ENCODE assay signal across 8 cellular contexts in genomic region chr17:74776044-74776962, GRCh38. TPM values are rescaled to one million over a fixed set of nuclear protein-coding genes. Genes with fewer than 3 reads are reported as not detected.
A peak's percentile ranks its signal among the peaks of the same experiment; 100 is the strongest.
DNase-seq lines count a peak whose midpoint lies in the region; ATAC-seq, FAIRE-seq and TF ChIP-seq lines count a peak whose summit lies in the region.

A gene with protein sequence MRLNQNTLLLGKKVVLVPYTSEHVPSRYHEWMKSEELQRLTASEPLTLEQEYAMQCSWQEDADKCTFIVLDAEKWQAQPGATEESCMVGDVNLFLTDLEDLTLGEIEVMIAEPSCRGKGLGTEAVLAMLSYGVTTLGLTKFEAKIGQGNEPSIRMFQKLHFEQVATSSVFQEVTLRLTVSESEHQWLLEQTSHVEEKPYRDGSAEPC (minus strand): TSS chr17:74776345. CDS start chr17:74775698, 647 bp downstream.

- no TSS peak for BruUV-seq in endothelial cell of umbilical vein (replicated peaks; lab: Mats Ljungman, UMichigan)

- ATAC-seq in GM21447 (IDR thresholded peaks at IDR 0.05; ENCODE audit: unreplicated experiment), result peak; percentile 64

- peaks cover 29% of the 10 kb centered on the region for H3K36me3 ChIP-seq in OCI-LY1 (ENCODE audit: insufficient read depth, low read length)
- H3K36me3 ChIP-seq in endothelial cell of umbilical vein (ENCODE audit: control insufficient read depth in 2 of 2, extremely low read depth in 1 of 2, insufficient read depth in 2 of 2, low read length in 2 of 2), result peaks cover 0 to 22% of the 10 kb centered on the region in 2 experiments

- H2AFZ ChIP-seq in OCI-LY1 (ENCODE audit: low read length) (no peak within 1 kb of the TSS), endothelial cell of umbilical vein (ENCODE audit: low read depth, low read length) (peak within 1 kb of the TSS; percentile 45)

- CTCF ChIA-PET in endothelial cell of umbilical vein (lab: Charles Lee), result interaction anchor here (0.7 to 5.5 kb wide), 10 partner anchors 9 to 119 kb away, joined by 3 to 30 read pairs (median 6); partner anchors contain the start of gene GRIN2C

- intact Hi-C loops in endothelial cell of umbilical vein (cut with micrococcal nuclease), result loop anchor here (1.0 to 5.0 kb wide), 2 partner anchors 28 to 96 kb away; partner anchors contain the start of genes FDXR and NHERF1

- dilution Hi-C loops in endothelial cell of umbilical vein (cut with MboI; ENCODE audit: extremely low pct_ligation_motif_present, low sequenced_read_pairs), result no loop called here

- no peaks in the 10 kb centered on the region for H3K9me2 ChIP-seq in OCI-LY1 (ENCODE audit: low read depth, low read length)

- H3K9ac ChIP-seq in OCI-LY1 (ENCODE audit: low read length) (peak within 1 kb of the TSS; percentile 91), endothelial cell of umbilical vein (replicated peaks; ENCODE audit: extremely low read depth, insufficient read depth, low read length) (peak within 1 kb of the TSS; percentile 72)

- H3K4me1 ChIP-seq in OCI-LY1 (ENCODE audit: insufficient read depth, low read length, severe bottlenecking), result peaks cover 28% of the 10 kb centered on the region
- peaks cover 7% of the 10 kb centered on the region for H3K4me1 ChIP-seq in endothelial cell of umbilical vein (ENCODE audit: control insufficient read depth, extremely low read depth, insufficient read depth, low read length)

- peak; percentile 47 for TF ChIP-seq POLR2A in endothelial cell of umbilical vein (IDR thresholded peaks at IDR 0.05; ENCODE audit: low read depth, low read length)

- no peaks in the 10 kb centered on the region for H3K9me1 ChIP-seq in endothelial cell of umbilical vein (replicated peaks; ENCODE audit: control insufficient read depth, extremely low read depth, insufficient read depth, low read length)

- FAIRE-seq in endothelial cell of umbilical vein (lab: Jason Lieb, UNC), result peak; percentile 99

- H3K4me3 ChIP-seq in OCI-LY1 (ENCODE audit: low read depth, low read length, poor library complexity, severe bottlenecking), result peak within 1 kb of the TSS; percentile 72
- H3K4me3 ChIP-seq in endothelial cell of umbilical vein (replicated peaks in 1 of 3; ENCODE audit: insufficient read depth in 1 of 3, low read depth in 1 of 3, low read length in 3 of 3), result peak within 1 kb of the TSS; percentile 49 to 85 (median 75)

- H3K27me3 ChIP-seq in OCI-LY1 (ENCODE audit: insufficient read depth, low read length) (no peaks in the 10 kb centered on the region), endothelial cell of umbilical vein (ENCODE audit: control insufficient read depth in 2 of 2, insufficient read depth in 2 of 2, low read length in 2 of 2) (no peaks in the 10 kb centered on the region)

- in situ Hi-C loops in Caki2 (cut with HindIII; ENCODE audit: low pct_unique_long_range_greater_than_20kb, low sequenced_read_pairs), result no loop called here

- DNase-seq in Caki2 (ENCODE audit: low read depth) (peak; percentile 93), HuH-7 (ENCODE audit: low spot score) (peak; percentile 99), endothelial cell of umbilical vein (ENCODE audit: low read depth, low spot score) (peak; percentile 98), midbrain (lab: John Stamatoyannopoulos, UW) (peak; percentile 96)
- peak; percentile 100 for DNase-seq in activated CD8-positive, alpha-beta memory T cell treated with anti-CD3 and anti-CD28 coated beads, Interleukin-2, amount 50 U/mL, for 4 hours
- DNase-seq in stimulated activated CD8-positive, alpha-beta memory T cell treated with anti-CD3 and anti-CD28 coated beads, Interleukin-15, amount 100 ng/mL, for 48 hours (ENCODE audit: low read depth in 2 of 2), result peak; percentile 99

- POLR2A ChIA-PET in endothelial cell of umbilical vein (lab: Charles Lee), result interaction anchor here (0.6 to 1.5 kb wide), 6 partner anchors 19 to 570 kb away, joined by 3 to 10 read pairs (median 4); partner anchors contain the start of gene FDXR

- H3K79me2 ChIP-seq in OCI-LY1 (ENCODE audit: insufficient read depth, low read length) (peaks cover 9% of the 10 kb centered on the region; the same call in 1 of the 2 replicates), endothelial cell of umbilical vein (ENCODE audit: control insufficient read depth, insufficient read depth, low read length) (peaks cover 21% of the 10 kb centered on the region)

- no peak for TF ChIP-seq CTCF in OCI-LY1 (IDR thresholded peaks at IDR 0.05; ENCODE audit: low read length)
- no peak for TF ChIP-seq CTCF in endothelial cell of umbilical vein (IDR thresholded peaks at IDR 0.05; ENCODE audit: extremely low read depth in 1 of 2, insufficient read depth in 1 of 2, low read depth in 1 of 2, low read length in 2 of 2)

- H3K4me2 ChIP-seq in OCI-LY1 (ENCODE audit: low read length), result peak within 1 kb of the TSS; percentile 92
- H3K4me2 ChIP-seq in endothelial cell of umbilical vein (ENCODE audit: insufficient read depth, low read length), result peak within 1 kb of the TSS; percentile 88

- H3K9me3 ChIP-seq in OCI-LY1 (ENCODE audit: low read length) (no peaks in the 10 kb centered on the region), endothelial cell of umbilical vein (replicated peaks; ENCODE audit: control insufficient read depth, insufficient read depth, low read length) (no peaks in the 10 kb centered on the region)

- no peaks in the 10 kb centered on the region for H4K20me1 ChIP-seq in OCI-LY1 (ENCODE audit: insufficient read depth, low read length)
- H4K20me1 ChIP-seq in endothelial cell of umbilical vein (replicated peaks; ENCODE audit: control insufficient read depth, extremely low read depth, insufficient read depth, low read length), result no peaks in the 10 kb centered on the region

- no peaks in the 10 kb centered on the region for H3F3A ChIP-seq in OCI-LY1 (ENCODE audit: insufficient read depth, low read length)

- H3K27ac ChIP-seq in OCI-LY1 (ENCODE audit: low read depth, low read length, poor library complexity, severe bottlenecking), result peak within 1 kb of the TSS; percentile 4
- peak within 1 kb of the TSS; percentile 65 for H3K27ac ChIP-seq in endothelial cell of umbilical vein (ENCODE audit: insufficient read depth, low read depth, low read length)

TF ChIP-seq in endothelial cell of umbilical vein, 7 proteins besides CTCF, POLR2A, EP300 and RAD21:
- TF ChIP-seq EZH2 (IDR thresholded peaks at IDR 0.05; ENCODE audit: borderline replicate concordance, low read depth, low read length, severe bottlenecking) (no peak), JUN (IDR thresholded peaks at IDR 0.05; ENCODE audit: borderline replicate concordance, insufficient read depth, insufficient read length, low read depth) (no peak), GATA2 (IDR thresholded peaks at IDR 0.05; ENCODE audit: insufficient read depth, insufficient read length, low read depth, low read length) (no peak), MYC (IDR thresholded peaks at IDR 0.05; ENCODE audit: low read depth, low read length) (peak; percentile 82), POLR2AphosphoS5 (IDR thresholded peaks at IDR 0.05; ENCODE audit: insufficient read depth, low read depth, low read length) (peak; percentile 67)
- TF ChIP-seq, protein P1, sequence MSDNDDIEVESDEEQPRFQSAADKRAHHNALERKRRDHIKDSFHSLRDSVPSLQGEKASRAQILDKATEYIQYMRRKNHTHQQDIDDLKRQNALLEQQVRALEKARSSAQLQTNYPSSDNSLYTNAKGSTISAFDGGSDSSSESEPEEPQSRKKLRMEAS (IDR thresholded peaks at IDR 0.05; ENCODE audit: insufficient read depth, insufficient read length), result peak; percentile 67

RNA-seq across cellular contexts. Expression of the gene that starts here (rescaled TPM):
- total RNA-seq in Caki2 (2014; rRNA removed; shearing (Covaris generic); ENCODE audit: low replicate concordance), result 36.6 and 36.8 TPM in 2 replicates
- total RNA-seq in endothelial cell of umbilical vein, result 44.8 and 45.8 TPM in 2 replicates
- polyA plus RNA-seq in endothelial cell of umbilical vein, result 37.2 and 39.3 TPM in 2 replicates
- polyA plus RNA-seq in endothelial cell of umbilical vein (2011; cell fraction: cytosol; rRNA removed), result 32.6 and 39.8 TPM in 2 replicates
- 230 and 239 TPM in 2 replicates for polyA plus RNA-seq in endothelial cell of umbilical vein (2011; cell fraction: nucleus; rRNA removed)
- 45.3 and 53.6 TPM in 2 replicates for polyA plus RNA-seq in endothelial cell of umbilical vein (2012)
- 44.8 and 46.5 TPM in 2 replicates for polyA minus RNA-seq in endothelial cell of umbilical vein
- 3.6 TPM for polyA minus RNA-seq in endothelial cell of umbilical vein (2011; cell fraction: cytosol; rRNA and poly(A)+ RNA removed)
- polyA minus RNA-seq in endothelial cell of umbilical vein (2011; cell fraction: nucleus; rRNA and poly(A)+ RNA removed), result 32.7 and 34.2 TPM in 2 replicates

Comparison
In these comparisons a context has a peak if more than half of its experiments do, and no peak if none do; other contexts are left out.
1. Peak in every context shown above with its lines: DNase-seq, ATAC-seq, H3K4me3 ChIP-seq and H3K27ac ChIP-seq.